34 cellular contexts compared by ENCODE assay signal in the genomic region with DNA sequence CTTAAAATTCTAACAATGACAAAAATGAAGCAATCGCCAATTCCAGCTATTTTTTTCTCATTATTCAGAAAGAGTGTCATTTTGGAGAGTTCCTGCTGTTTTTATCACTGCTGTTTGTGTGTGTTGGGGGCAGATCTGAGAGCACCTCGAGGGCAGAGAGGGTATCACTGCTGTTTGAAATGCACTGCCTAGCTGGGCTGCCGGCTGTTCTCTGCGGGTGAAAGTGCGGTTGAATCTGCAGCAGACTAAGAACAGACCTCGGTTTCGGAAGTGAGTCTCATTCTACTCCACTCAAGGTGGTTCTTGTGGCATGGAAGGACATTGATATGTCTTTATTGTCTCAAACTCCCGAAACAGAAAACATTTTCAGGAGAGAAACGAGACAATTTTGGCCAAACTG. TPM values are rescaled to one million over a fixed set of nuclear protein-coding genes. Genes with fewer than 3 reads are reported as not detected.
"Had no signal": no experiment of that assay in that cellular context is flagged by ENCODE, and none has a peak within 500 bp of the region (broad histone marks: within the 10 kb centered on the region; RNA-seq: fewer than 3 reads in every experiment).

No MANE protein-coding gene starts in this region.

- ATAC-seq: activated T-cell treated with anti-CD3 and anti-CD28 coated beads, Interleukin-2, amount 50 U/mL, for 4 hours; PC-3 had no signal

- H3K27me3 ChIP-seq: brain microvascular endothelial cell, MG63, Peyer's patch had no signal

- H3K36me3 ChIP-seq: brain microvascular endothelial cell, MG63, Peyer's patch had no signal

- H3K4me3 ChIP-seq: MG63, Peyer's patch had no signal

- H3K9me3 ChIP-seq: MG63, Peyer's patch had no signal

- DNase-seq: activated B cell treated with CpG ODN at 0.5 μM for 24 hours; activated CD4-positive, alpha-beta memory T cell treated with anti-CD3 and anti-CD28 coated beads for 36 hours; activated CD4-positive, alpha-beta T cell treated with anti-CD3 and anti-CD28 coated beads for 4 hours; activated CD4-positive, alpha-beta T cell treated with anti-CD3 and anti-CD28 coated beads, Interleukin-2, amount 50 U/mL, for 1 hour; activated CD4-positive, CD25-positive, alpha-beta regulatory T cell treated with anti-CD3 and anti-CD28 coated beads, Interleukin-2, amount 50 U/mL, for 72 hours; activated CD8-positive, alpha-beta memory T cell treated with anti-CD3 and anti-CD28 coated beads, Interleukin-2, amount 50 U/mL, for 4 hours; activated naive CD4-positive, alpha-beta T cell; activated naive CD4-positive, alpha-beta T cell treated with anti-CD3 and anti-CD28 coated beads, Interleukin-2, amount 50 U/mL, for 16 hours; activated naive CD8-positive, alpha-beta T cell treated with anti-CD3 and anti-CD28 coated beads for 36 hours; activated T-cell treated with anti-CD3 and anti-CD28 coated beads for 4 hours; activated T-cell treated with anti-CD3 and anti-CD28 coated beads, Interleukin-2, amount 50 U/mL, for 4 hours; amniotic stem cell; aorta; brain microvascular endothelial cell; central memory CD4-positive, alpha-beta T cell; Kasumi-1; MG63; NCI-H1048; NCI-H1105 treated with DMSO at 0.1 percent for 48 hours; NCI-H1436; NCI-H1694; NCI-H1930; NCI-H2081 treated with DMSO at 0.1 percent for 48 hours; NCI-H446; NCI-H524 treated with DMSO at 0.1 percent for 48 hours; NK-92 treated with Interleukin-12 subunit alpha and Interleukin-12 subunit beta, amount 100 ng/mL, for 24 hours; PC-3; Peyer's patch; RPMI8226; SW 1271; T-helper 1 cell; T-helper 2 cell; T-helper 9 cell had no signal

- H3K27ac ChIP-seq: brain microvascular endothelial cell, Peyer's patch, VCaP had no signal

- H3K4me1 ChIP-seq: Peyer's patch had no signal

RNA-seq across cellular contexts. Expression of gene INSM1, which starts 18.3 kb away (rescaled TPM):
- total RNA-seq: activated B cell treated with CpG ODN at 0.5 μM for 24 hours, aorta had no signal
